Comparison of ENCODE assay signal across 1 cellular context in genomic region chr7:65006094-65006992, GRCh38.
TF ChIP-seq lines count a peak whose summit lies in the region.

ERV3-1 (minus strand) TSS chr7:65006687; CDS start chr7:64993026, 13,661 bp downstream.

TF ChIP-seq in HepG2, 621 proteins besides CTCF, POLR2A, EP300 and RAD21 (continued from another document and continues in another):
- TF ChIP-seq BATF2 (CRISPR knock-in tag; IDR thresholded peaks at IDR 0.05) (no peak), KLF16 (CRISPR knock-in tag; IDR thresholded peaks at IDR 0.05) (peak in 1 of 2 experiments; percentile 83; a peak in 2 of 4 replicates), REXO4 (CRISPR knock-in tag; IDR thresholded peaks at IDR 0.05; ENCODE audit: borderline replicate concordance) (no peak), ZNF225 (CRISPR knock-in tag; IDR thresholded peaks at IDR 0.05) (no peak), HNRNPL (IDR thresholded peaks at IDR 0.05; ENCODE audit: low read depth, low read length) (no peak), PRDM10 (CRISPR knock-in tag; IDR thresholded peaks at IDR 0.05; ENCODE audit: low read depth) (no peak), SUZ12 (IDR thresholded peaks at IDR 0.05; ENCODE audit: low read depth, low read length) (no peak), ZNF207 (IDR thresholded peaks at IDR 0.05; ENCODE audit: borderline replicate concordance) (no peak), DNMT1 (CRISPR knock-in tag; IDR thresholded peaks at IDR 0.05) (no peak), U2AF1 (optimal IDR thresholded peaks at IDR 0.05; ENCODE audit: low read depth, low read length) (no peak), ZNF883 (CRISPR knock-in tag; IDR thresholded peaks at IDR 0.05; ENCODE audit: not compliant biosample characterization) (peak; percentile 78), ZBTB46 (CRISPR knock-in tag; IDR thresholded peaks at IDR 0.05; ENCODE audit: borderline replicate concordance) (no peak), ZSCAN12 (CRISPR knock-in tag; IDR thresholded peaks at IDR 0.05) (no peak), MBD4 (IDR thresholded peaks at IDR 0.05; ENCODE audit: borderline replicate concordance, low read length) (no peak), HOXA9 (CRISPR knock-in tag; IDR thresholded peaks at IDR 0.05; ENCODE audit: borderline replicate concordance) (no peak), ELK4 (CRISPR knock-in tag; IDR thresholded peaks at IDR 0.05; ENCODE audit: borderline replicate concordance) (no peak), NCOA2 (CRISPR knock-in tag; IDR thresholded peaks at IDR 0.05) (no peak; the same call in 1 of the 2 replicates), NCOA1 (CRISPR knock-in tag; IDR thresholded peaks at IDR 0.05) (no peak), ZNF142 (CRISPR knock-in tag; IDR thresholded peaks at IDR 0.05) (peak; percentile 74; the same call in 1 of the 2 replicates), ZNF567 (CRISPR knock-in tag; IDR thresholded peaks at IDR 0.05; ENCODE audit: borderline replicate concordance) (no peak), HCFC1 (IDR thresholded peaks at IDR 0.05; ENCODE audit: low read depth, low read length) (no peak), DNMT3B (CRISPR knock-in tag; conservative IDR thresholded peaks at IDR 0.05) (no peak), ZNF629 (CRISPR knock-in tag; conservative IDR thresholded peaks at IDR 0.05) (0 out of 2 replicates have a peak, but pooled peaks have one; percentile 13), RBM39 (IDR thresholded peaks at IDR 0.05; ENCODE audit: low read depth, low read length, poor library complexity, severe bottlenecking) (peak; percentile 81), ERF (CRISPR knock-in tag; IDR thresholded peaks at IDR 0.05) (no peak), ELF1 (CRISPR knock-in tag; IDR thresholded peaks at IDR 0.05) (peak; percentile 98), ETV5 (CRISPR knock-in tag; IDR thresholded peaks at IDR 0.05; ENCODE audit: borderline replicate concordance) (peak; percentile 20; the same call in 1 of the 2 replicates), JUN (CRISPR knock-in tag; IDR thresholded peaks at IDR 0.05) (no peak), ZNF547 (CRISPR knock-in tag; IDR thresholded peaks at IDR 0.05) (peak; percentile 80), ZNF777 (CRISPR knock-in tag; IDR thresholded peaks at IDR 0.05) (peak; percentile 57), HOXD1 (CRISPR knock-in tag; IDR thresholded peaks at IDR 0.05) (0 out of 2 replicates have a peak, but pooled peaks have one; percentile 39), ZNF607 (CRISPR knock-in tag; IDR thresholded peaks at IDR 0.05; ENCODE audit: borderline replicate concordance) (peak; percentile 65; the same call in 1 of the 2 replicates), CREBL2 (CRISPR knock-in tag; IDR thresholded peaks at IDR 0.05; ENCODE audit: borderline replicate concordance) (peak; percentile 70; the same call in 1 of the 2 replicates), TOE1 (CRISPR knock-in tag; IDR thresholded peaks at IDR 0.05) (no peak), FLYWCH1 (CRISPR knock-in tag; IDR thresholded peaks at IDR 0.05) (no peak), ZFP36L2 (CRISPR knock-in tag; IDR thresholded peaks at IDR 0.05) (no peak), PBX2 (CRISPR knock-in tag; IDR thresholded peaks at IDR 0.05) (peak; percentile 90), ZNF317 (CRISPR knock-in tag; IDR thresholded peaks at IDR 0.05) (0 out of 2 replicates have a peak, but pooled peaks have one; percentile 28), ZFYVE20 (CRISPR knock-in tag; IDR thresholded peaks at IDR 0.05; ENCODE audit: borderline replicate concordance, low read depth) (no peak), FOXM1 (CRISPR knock-in tag; IDR thresholded peaks at IDR 0.05) (no peak), ZNF251 (CRISPR knock-in tag; IDR thresholded peaks at IDR 0.05) (no peak), KAT8 (CRISPR knock-in tag; IDR thresholded peaks at IDR 0.05) (peak; percentile 84), ZFP36 (IDR thresholded peaks at IDR 0.05; ENCODE audit: borderline replicate concordance, low read depth, low read length, partially characterized antibody) (no peak), DPF2 (CRISPR knock-in tag; IDR thresholded peaks at IDR 0.05; ENCODE audit: borderline replicate concordance, low read depth) (no peak), SATB2 (CRISPR knock-in tag; IDR thresholded peaks at IDR 0.05) (no peak), ESRRA (CRISPR knock-in tag; IDR thresholded peaks at IDR 0.05; ENCODE audit: low read depth) (0 out of 2 replicates have a peak, but pooled peaks have one; percentile 27), ZNF382 (CRISPR knock-in tag; IDR thresholded peaks at IDR 0.05; ENCODE audit: borderline replicate concordance) (no peak), ZNF766 (CRISPR knock-in tag; IDR thresholded peaks at IDR 0.05; ENCODE audit: borderline replicate concordance) (no peak), CHD4 (IDR thresholded peaks at IDR 0.05; ENCODE audit: borderline replicate concordance, low read length) (no peak), TEF (CRISPR knock-in tag; IDR thresholded peaks at IDR 0.05) (peak; percentile 63; the same call in 1 of the 2 replicates), KLF13 (CRISPR knock-in tag; IDR thresholded peaks at IDR 0.05) (no peak), MXD4 (CRISPR knock-in tag; IDR thresholded peaks at IDR 0.05) (no peak; the same call in 1 of the 2 replicates), ZNF503 (CRISPR knock-in tag; IDR thresholded peaks at IDR 0.05) (0 out of 2 replicates have a peak, but pooled peaks have one; percentile 14), ZNF572 (CRISPR knock-in tag; IDR thresholded peaks at IDR 0.05) (no peak), PRPF4 (IDR thresholded peaks at IDR 0.05; ENCODE audit: low read depth, low read length, poor library complexity, severe bottlenecking) (no peak)
